ENCODE assay signal across 1 cellular context in the genomic region with DNA sequence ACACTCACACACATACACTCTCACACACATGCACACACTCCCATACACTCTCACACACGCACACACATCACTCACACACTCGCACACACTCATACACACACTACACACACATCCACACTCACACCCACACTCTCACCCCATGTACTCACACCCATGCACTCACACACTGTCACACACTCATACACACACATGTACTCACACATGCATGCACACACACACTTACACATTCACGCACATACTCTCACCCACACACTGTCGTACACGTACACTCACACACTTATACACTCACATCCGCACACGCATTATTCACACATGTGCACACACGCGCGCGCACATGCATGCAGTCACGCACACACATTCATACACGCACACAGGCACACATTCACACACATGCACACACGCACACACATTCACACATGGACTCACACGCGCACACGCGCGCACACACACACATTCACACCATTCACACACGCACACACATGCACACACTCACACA.
TF ChIP-seq lines count a peak whose summit lies in the region.

No MANE protein-coding gene starts in this region.

TF ChIP-seq in H1, 55 proteins besides CTCF, POLR2A, EP300 and RAD21:
- TF ChIP-seq TAF1 (IDR thresholded peaks at IDR 0.05; ENCODE audit: low read depth, low read length): no peak
